In genomic region chr15:31330836-31331235, GRCh38 we compare ENCODE assay signal across 12 cellular contexts. TPM values are rescaled to one million over a fixed set of nuclear protein-coding genes. Genes with fewer than 3 reads are reported as not detected.
DNase-seq lines count a peak whose midpoint lies in the region; ATAC-seq, FAIRE-seq and TF ChIP-seq lines count a peak whose summit lies in the region.
"Had no signal": no experiment of that assay in that cellular context is flagged by ENCODE, and none has a peak within 500 bp of the region (broad histone marks: within the 10 kb centered on the region; RNA-seq: fewer than 3 reads in every experiment).

No MANE protein-coding gene starts in this region.

- TF ChIP-seq POLR2A in transverse colon (IDR thresholded peaks at IDR 0.05) (no peak), H54 (IDR thresholded peaks at IDR 0.05; ENCODE audit: low read depth, low read length) (no peak)

- no peak for FAIRE-seq in H54 (lab: Jason Lieb, UNC)
- FAIRE-seq: bronchial epithelial cell had no signal

- ATAC-seq in activated T-cell treated with anti-CD3 and anti-CD28 coated beads, Interleukin-2, amount 50 U/mL, for 72 hours (replicated peaks in 1 of 2) = no peak
- ATAC-seq in activated T-helper 17 cell treated with anti-CD3 and anti-CD28 coated beads, Interleukin-2, amount 50 U/mL, for 72 hours (replicated peaks) = no peak
- no peak for ATAC-seq in memory B cell (ENCODE audit: low read depth)

- H3K27ac Mint-ChIP-seq in activated T-cell treated with anti-CD3 and anti-CD28 coated beads, Interleukin-2, amount 50 U/mL, for 72 hours = peak overlapping the region; percentile 72
- peak overlapping the region; percentile 62 for H3K27ac Mint-ChIP-seq in activated T-helper 17 cell treated with anti-CD3 and anti-CD28 coated beads, Interleukin-2, amount 50 U/mL, for 72 hours
- peak overlapping the region; percentile 17 for H3K27ac Mint-ChIP-seq in memory B cell
- H3K27ac Mint-ChIP-seq: nephron progenitor cell had no signal

- no peaks in the 10 kb centered on the region for H3K36me3 ChIP-seq in transverse colon

- H3K27ac ChIP-seq in transverse colon = peak overlapping the region; percentile 98 to 100 (median 100)

- H3K4me3 ChIP-seq in transverse colon = no peak overlapping the region

- H3K36me3 Mint-ChIP-seq in activated T-cell treated with anti-CD3 and anti-CD28 coated beads, Interleukin-2, amount 50 U/mL, for 72 hours (ENCODE audit: insufficient read depth in 2 of 2) = peaks cover 9 to 11% of the 10 kb centered on the region in 2 donors
- peaks cover 41% of the 10 kb centered on the region for H3K36me3 Mint-ChIP-seq in activated T-helper 17 cell treated with anti-CD3 and anti-CD28 coated beads, Interleukin-2, amount 50 U/mL, for 72 hours (ENCODE audit: low read depth)
- H3K36me3 Mint-ChIP-seq in memory B cell = peaks cover 8% of the 10 kb centered on the region

- peaks cover 27 to 72% (median 53%) of the 10 kb centered on the region in 4 donors for H3K4me1 ChIP-seq in transverse colon

- 79 to 100% methylated on average over 1 to 4 of the region's 4 CpGs for WGBS in transverse colon (ENCODE audit: low coverage in 1 of 2), 2 donors

- no peak for TF ChIP-seq EP300 in transverse colon (IDR thresholded peaks at IDR 0.05; ENCODE audit: low read depth)

- H3K27me3 Mint-ChIP-seq in activated T-cell treated with anti-CD3 and anti-CD28 coated beads, Interleukin-2, amount 50 U/mL, for 72 hours (ENCODE audit: low read depth) = no peaks in the 10 kb centered on the region
- H3K27me3 Mint-ChIP-seq in activated T-helper 17 cell treated with anti-CD3 and anti-CD28 coated beads, Interleukin-2, amount 50 U/mL, for 72 hours = no peaks in the 10 kb centered on the region
- H3K27me3 Mint-ChIP-seq in memory B cell = no peaks in the 10 kb centered on the region

- no peaks in the 10 kb centered on the region for H3K9me3 Mint-ChIP-seq in activated T-cell treated with anti-CD3 and anti-CD28 coated beads, Interleukin-2, amount 50 U/mL, for 72 hours
- no peaks in the 10 kb centered on the region for H3K9me3 Mint-ChIP-seq in activated T-helper 17 cell treated with anti-CD3 and anti-CD28 coated beads, Interleukin-2, amount 50 U/mL, for 72 hours
- H3K9me3 Mint-ChIP-seq in memory B cell = no peaks in the 10 kb centered on the region
- H3K9me3 Mint-ChIP-seq: nephron progenitor cell had no signal

- no peaks in the 10 kb centered on the region for H3K9me3 ChIP-seq in transverse colon

- H3K4me1 Mint-ChIP-seq in activated T-cell treated with anti-CD3 and anti-CD28 coated beads, Interleukin-2, amount 50 U/mL, for 72 hours (ENCODE audit: low read depth) = peaks cover 73% of the 10 kb centered on the region
- peaks cover 33% of the 10 kb centered on the region for H3K4me1 Mint-ChIP-seq in activated T-helper 17 cell treated with anti-CD3 and anti-CD28 coated beads, Interleukin-2, amount 50 U/mL, for 72 hours
- H3K4me1 Mint-ChIP-seq in memory B cell = peaks cover 45% of the 10 kb centered on the region

- TF ChIP-seq CTCF in transverse colon (IDR thresholded peaks at IDR 0.05) = no peak

- no peak for DNase-seq in activated T-cell treated with anti-CD3 and anti-CD28 coated beads, Interleukin-2, amount 50 U/mL, for 72 hours
- no peak for DNase-seq in activated T-cell treated with anti-CD3 and anti-CD28 coated beads, Interleukin-2, amount 50 U/mL, for 1 hour
- no peak for DNase-seq in memory B cell (ENCODE audit: low spot score in 2 of 2)
- DNase-seq in transverse colon = no peak
- DNase-seq in AML-193 (lab: John Stamatoyannopoulos, UW) = no peak
- DNase-seq in GF-D8 (lab: John Stamatoyannopoulos, UW) = no peak
- DNase-seq in H54 (ENCODE audit: insufficient read length, low spot score) = no peak
- DNase-seq: NCI-H1105 treated with DMSO at 0.1 percent for 48 hours, NCI-H69, nephron progenitor cell had no signal

- H3K27me3 ChIP-seq in transverse colon = no peaks in the 10 kb centered on the region

- in situ Hi-C loops in transverse colon (cut with MboI; ENCODE audit: low pct_ligation_motif_present in 1 of 4, low pct_unique_long_range_greater_than_20kb in 1 of 4, low sequenced_read_pairs in 3 of 4) = loop anchor here in 3 of 4 donors (10.0 kb wide), 2 partner anchors 116 to 154 kb away; no protein-coding TSS in a partner anchor

- intact Hi-C loops in transverse colon (cut with DNase I; ENCODE audit: low total_unique reads) = loop anchor here (10.0 kb wide), 1 partner anchor 64 kb away; no protein-coding TSS in a partner anchor

- peak overlapping the region; percentile 98 to 100 for H3K4me3 Mint-ChIP-seq in activated T-cell treated with anti-CD3 and anti-CD28 coated beads, Interleukin-2, amount 50 U/mL, for 72 hours
- peak overlapping the region; percentile 96 for H3K4me3 Mint-ChIP-seq in activated T-helper 17 cell treated with anti-CD3 and anti-CD28 coated beads, Interleukin-2, amount 50 U/mL, for 72 hours
- H3K4me3 Mint-ChIP-seq in memory B cell = peak overlapping the region; percentile 96

RNA-seq across cellular contexts. Expression of gene KLF13, which starts 4.2 kb away (rescaled TPM):
- total RNA-seq in activated T-cell treated with anti-CD3 and anti-CD28 coated beads, Interleukin-2, amount 50 U/mL, for 72 hours = 100 to 1,000 TPM; 260 to 273 TPM
- 100 to 1,000 TPM; 101 to 119 TPM for total RNA-seq in activated T-helper 17 cell treated with anti-CD3 and anti-CD28 coated beads, Interleukin-2, amount 50 U/mL, for 72 hours
- 10 to 100 TPM; 39.0 to 81.2 (median 68.8) TPM for total RNA-seq in transverse colon

Comparison
In these comparisons a context has a peak if more than half of its experiments do, and no peak if none do; other contexts are left out.
1. H3K27ac Mint-ChIP-seq: peak in every context shown above with its lines; median percentile 72 in activated T-cell treated with anti-CD3 and anti-CD28 coated beads, Interleukin-2, amount 50 U/mL, for 72 hours; 62 in activated T-helper 17 cell treated with anti-CD3 and anti-CD28 coated beads, Interleukin-2, amount 50 U/mL, for 72 hours; 17 in memory B cell.